ENCODE assay signal across 17 cellular contexts in genomic region chr12:90043264-90043663, GRCh38.
A peak's percentile ranks its signal among the peaks of the same experiment; 100 is the strongest.
DNase-seq lines count a peak whose midpoint lies in the region; ATAC-seq and TF ChIP-seq lines count a peak whose summit lies in the region.
"Had no signal": no experiment of that assay in that cellular context is flagged by ENCODE, and none has a peak within 500 bp of the region (broad histone marks: within the 10 kb centered on the region; RNA-seq: fewer than 3 reads in every experiment).

No MANE protein-coding gene starts in this region.

- DNase-seq in activated CD8-positive, alpha-beta memory T cell treated with anti-CD3 and anti-CD28 coated beads, Interleukin-2, amount 10 ng/mL, durations not matched to agents 7 days and 5 days, result no peak
- DNase-seq in activated CD8-positive, alpha-beta memory T cell treated with anti-CD3 and anti-CD28 coated beads for 24 hours, result no peak
- DNase-seq in SK-N-SH (no peak), fibroblast of pulmonary artery (ENCODE audit: low read depth) (peak; percentile 58), smooth muscle cell (lab: John Stamatoyannopoulos, UW; ENCODE audit: unreplicated experiment) (no peak), HuH-7 (ENCODE audit: low spot score) (no peak)
- DNase-seq in stimulated activated CD4-positive, alpha-beta T cell treated with anti-CD3 and anti-CD28 coated beads, Interleukin-2, amount 100 ng/mL, for 48 hours, result no peak
- DNase-seq: activated CD8-positive, alpha-beta memory T cell treated with anti-CD3 and anti-CD28 coated beads, Interleukin-2, amount 50 U/mL, for 4 hours; COR-L47; cortex of kidney; NCI-H1105 treated with DMSO at 0.1 percent for 48 hours; stimulated activated naive CD4-positive, alpha-beta T cell treated with Interleukin-2 at 50 U/mL for 16 hours had no signal

- H3K27me3 Mint-ChIP-seq in activated CD8-positive, alpha-beta memory T cell treated with anti-CD3 and anti-CD28 coated beads, Interleukin-2, amount 10 ng/mL, durations not matched to agents 7 days and 5 days, result no peaks in the 10 kb centered on the region

- no peak overlapping the region for H3K4me2 ChIP-seq in SK-N-SH
- peak overlapping the region; percentile 49 for H3K4me2 ChIP-seq in smooth muscle cell

- H2AFZ ChIP-seq in SK-N-SH (ENCODE audit: low read depth) (peak overlapping the region; percentile 7; the same call in 1 of the 2 replicates), smooth muscle cell (ENCODE audit: low read depth) (no peak overlapping the region)

- CTCF ChIA-PET in activated CD8-positive, alpha-beta memory T cell treated with anti-CD3 and anti-CD28 coated beads, Interleukin-2, amount 10 ng/mL, durations not matched to agents 7 days and 5 days (lab: Charles Lee), result no interaction called here
- CTCF ChIA-PET in SK-N-SH (lab: Yijun Ruan, JAX), result no interaction called here

- H3K4me3 ChIP-seq in SK-N-SH (ENCODE audit: low read depth in 2 of 2, low read length in 1 of 2), result no peak overlapping the region
- no peak overlapping the region for H3K4me3 ChIP-seq in fibroblast of pulmonary artery (replicated peaks; ENCODE audit: low read depth, low read length)
- no peak overlapping the region for H3K4me3 ChIP-seq in smooth muscle cell
- H3K4me3 ChIP-seq: lung, SK-N-MC had no signal

- H3K36me3 ChIP-seq in SK-N-SH (replicated peaks in 1 of 2; ENCODE audit: control insufficient read depth in 1 of 2, insufficient read depth in 2 of 2, low read length in 1 of 2) (no peaks in the 10 kb centered on the region), smooth muscle cell (ENCODE audit: low read depth) (no peaks in the 10 kb centered on the region)

- H3K9me3 Mint-ChIP-seq in activated CD8-positive, alpha-beta memory T cell treated with anti-CD3 and anti-CD28 coated beads, Interleukin-2, amount 10 ng/mL, durations not matched to agents 7 days and 5 days (ENCODE audit: low read depth), result peaks cover 2% of the 10 kb centered on the region

- H3K4me3 Mint-ChIP-seq in activated CD8-positive, alpha-beta memory T cell treated with anti-CD3 and anti-CD28 coated beads, Interleukin-2, amount 10 ng/mL, durations not matched to agents 7 days and 5 days, result no peak overlapping the region

- H3K9me2 ChIP-seq in SK-N-SH, result no peaks in the 10 kb centered on the region

- H3K27ac ChIP-seq in SK-N-SH (ENCODE audit: low read depth in 2 of 2, low read length in 1 of 2) (peak overlapping the region; percentile 22 to 30; a peak in 3 of 4 replicates), smooth muscle cell (ENCODE audit: low read depth) (peak overlapping the region; percentile 56)
- H3K27ac ChIP-seq: SK-N-MC, VCaP had no signal

- H3K4me1 ChIP-seq in SK-N-SH (ENCODE audit: control insufficient read depth in 1 of 2, insufficient read depth in 2 of 2, low read depth in 1 of 2, low read length in 1 of 2) (peaks cover 4 to 6% of the 10 kb centered on the region in 2 experiments; a peak in 2 of 4 replicates), smooth muscle cell (ENCODE audit: low read depth) (peaks cover 8% of the 10 kb centered on the region)

- no peaks in the 10 kb centered on the region for H4K20me1 ChIP-seq in SK-N-SH (ENCODE audit: insufficient read depth)
- no peaks in the 10 kb centered on the region for H4K20me1 ChIP-seq in smooth muscle cell (ENCODE audit: low read depth)

- TF ChIP-seq CTCF in SK-N-SH (IDR thresholded peaks at IDR 0.05) (no peak), fibroblast of pulmonary artery (IDR thresholded peaks at IDR 0.05; ENCODE audit: low read length, missing control alignments) (no peak), smooth muscle cell (IDR thresholded peaks at IDR 0.05; ENCODE audit: borderline replicate concordance, insufficient read depth, poor library complexity, severe bottlenecking) (no peak)

- H3K36me3 Mint-ChIP-seq in activated CD8-positive, alpha-beta memory T cell treated with anti-CD3 and anti-CD28 coated beads, Interleukin-2, amount 10 ng/mL, durations not matched to agents 7 days and 5 days, result peaks cover 6% of the 10 kb centered on the region

- TF ChIP-seq EP300 in SK-N-SH (IDR thresholded peaks at IDR 0.05; ENCODE audit: borderline replicate concordance in 1 of 2, low read depth in 1 of 2, low read length in 1 of 2), result no peak

- TF ChIP-seq RAD21 in SK-N-SH (IDR thresholded peaks at IDR 0.05; ENCODE audit: low read length), result no peak

- ATAC-seq in activated CD8-positive, alpha-beta memory T cell treated with anti-CD3 and anti-CD28 coated beads, Interleukin-2, amount 10 ng/mL, durations not matched to agents 7 days and 5 days, result peak; percentile 63
- ATAC-seq in GM18498 (IDR thresholded peaks at IDR 0.05; ENCODE audit: unreplicated experiment), result no peak
- ATAC-seq: sciatic nerve had no signal

- no peaks in the 10 kb centered on the region for H3K27me3 ChIP-seq in SK-N-SH (ENCODE audit: insufficient read depth)
- H3K27me3 ChIP-seq in smooth muscle cell (ENCODE audit: low read depth), result no peaks in the 10 kb centered on the region

- H3K4me1 Mint-ChIP-seq in activated CD8-positive, alpha-beta memory T cell treated with anti-CD3 and anti-CD28 coated beads, Interleukin-2, amount 10 ng/mL, durations not matched to agents 7 days and 5 days, result peaks cover 20% of the 10 kb centered on the region

- no peaks in the 10 kb centered on the region for H3K79me2 ChIP-seq in SK-N-SH (ENCODE audit: insufficient read depth)
- no peaks in the 10 kb centered on the region for H3K79me2 ChIP-seq in smooth muscle cell (ENCODE audit: low read depth)

- peaks cover 11% of the 10 kb centered on the region for H3F3A ChIP-seq in SK-N-SH (replicated peaks; ENCODE audit: insufficient read depth)
- no peaks in the 10 kb centered on the region for H3F3A ChIP-seq in smooth muscle cell (ENCODE audit: low read depth)

- H3K27ac Mint-ChIP-seq in activated CD8-positive, alpha-beta memory T cell treated with anti-CD3 and anti-CD28 coated beads, Interleukin-2, amount 10 ng/mL, durations not matched to agents 7 days and 5 days, result peak overlapping the region; percentile 46

- H3K9me3 ChIP-seq in SK-N-SH (no peaks in the 10 kb centered on the region), smooth muscle cell (replicated peaks; ENCODE audit: low read depth) (no peaks in the 10 kb centered on the region)

- POLR2A ChIA-PET in SK-N-SH (lab: Yijun Ruan, JAX), result no interaction called here

- H3K9ac ChIP-seq in SK-N-SH (no peak overlapping the region), smooth muscle cell (ENCODE audit: low read depth) (no peak overlapping the region)

TF ChIP-seq in SK-N-SH, 30 proteins besides CTCF, POLR2A, EP300 and RAD21:
- TF ChIP-seq FOSL2 (IDR thresholded peaks at IDR 0.05; ENCODE audit: borderline replicate concordance, low read depth) (peak; percentile 66; the same call in 1 of the 2 replicates), JUND (IDR thresholded peaks at IDR 0.05) (peak; percentile 60), PBX3 (IDR thresholded peaks at IDR 0.05) (peak; percentile 52; the same call in 1 of the 2 replicates), TCF12 (IDR thresholded peaks at IDR 0.05) (peak; percentile 39; the same call in 1 of the 2 replicates), SMC3 (IDR thresholded peaks at IDR 0.05; ENCODE audit: low read depth, low read length) (no peak)
